In genomic region chr15:85744636-85745422, GRCh38 we compare ENCODE assay signal across 1 cellular context.
TF ChIP-seq lines count a peak whose summit lies in the region.

No MANE protein-coding gene starts in this region.

TF ChIP-seq in endothelial cell of umbilical vein, 7 proteins besides CTCF, POLR2A, EP300 and RAD21 (continued from another document):
- TF ChIP-seq POLR2AphosphoS5 (IDR thresholded peaks at IDR 0.05; ENCODE audit: insufficient read depth, low read depth, low read length) (no peak), GATA2 (IDR thresholded peaks at IDR 0.05; ENCODE audit: insufficient read depth, insufficient read length, low read depth, low read length) (no peak)
TF ChIP-seq in endothelial cell of umbilical vein: peak in this region for 0.
